8 cellular contexts compared by ENCODE assay signal in genomic region chr7:2555121-2556052, GRCh38. TPM values are rescaled to one million over a fixed set of nuclear protein-coding genes. Genes with fewer than 3 reads are reported as not detected.
A peak's percentile ranks its signal among the peaks of the same experiment; 100 is the strongest.
DNase-seq lines count a peak whose midpoint lies in the region; ATAC-seq and TF ChIP-seq lines count a peak whose summit lies in the region.

Gene BRAT1, minus strand, starts transcription at chr7:2555524. Its CDS starts 1,093 bp downstream, at chr7:2554431.

- peak; percentile 57 to 77 for TF ChIP-seq POLR2A in gastroesophageal sphincter (IDR thresholded peaks at IDR 0.05)

- H3K27me3 Mint-ChIP-seq in activated naive CD4-positive, alpha-beta T cell treated with anti-CD3 and anti-CD28 coated beads for 36 hours (ENCODE audit: low read depth), result no peaks in the 10 kb centered on the region

- no peaks in the 10 kb centered on the region for H3K9me3 Mint-ChIP-seq in activated naive CD4-positive, alpha-beta T cell treated with anti-CD3 and anti-CD28 coated beads for 36 hours

- peaks cover 29% of the 10 kb centered on the region for H3K4me1 Mint-ChIP-seq in activated naive CD4-positive, alpha-beta T cell treated with anti-CD3 and anti-CD28 coated beads for 36 hours (ENCODE audit: low read depth)

- H3K4me1 ChIP-seq in gastroesophageal sphincter, result peaks cover 0 to 65% (median 30%) of the 10 kb centered on the region in 3 donors

- WGBS in gastroesophageal sphincter (ENCODE audit: low coverage in 1 of 2), 2 donors, result no CpG with 5 or more reads among the region's 79 CpGs

- POLR2A ChIA-PET in HEK293T (lab: Yijun Ruan, JAX), result interaction anchor here (0.5 to 1.0 kb wide), 3 partner anchors 10 to 75 kb away, joined by 3 to 4 read pairs (median 3); no protein-coding TSS in a partner anchor

- H3K4me3 ChIP-seq in gastroesophageal sphincter, result peak within 1 kb of the TSS; percentile 84 to 98

- intact Hi-C loops in activated naive CD4-positive, alpha-beta T cell treated with anti-CD3 and anti-CD28 coated beads for 36 hours (cut with micrococcal nuclease), result loop anchor here (1.0 to 5.0 kb wide), 9 partner anchors 25 to 323 kb away; partner anchors contain the start of genes CHST12, GRIFIN, MAD1L1 and SNX8

- in situ Hi-C loops in SK-MEL-5 (cut with HindIII; ENCODE audit: low pct_unique_long_range_greater_than_20kb, low sequenced_read_pairs), result no loop called here

- no peaks in the 10 kb centered on the region for H3K9me3 ChIP-seq in gastroesophageal sphincter

- DNase-seq in GM04504 (ENCODE audit: low read depth) (peak; percentile 78), HEK293T (ENCODE audit: extremely low spot score) (peak; percentile 97), MV-4-11 (lab: John Stamatoyannopoulos, UW) (peak; percentile 90), SK-MEL-5 (ENCODE audit: low read depth, low spot score) (peak; percentile 96), non-pigmented ciliary epithelial cell (ENCODE audit: low read depth) (peak; percentile 75), superior temporal gyrus (ENCODE audit: extremely low spot score) (peak; percentile 88)
- peak; percentile 98 for DNase-seq in activated naive CD4-positive, alpha-beta T cell treated with anti-CD3 and anti-CD28 coated beads for 36 hours

- peak within 1 kb of the TSS; percentile 86 for H3K4me3 Mint-ChIP-seq in activated naive CD4-positive, alpha-beta T cell treated with anti-CD3 and anti-CD28 coated beads for 36 hours

- CTCF ChIA-PET in HEK293T (lab: Yijun Ruan, JAX), result interaction anchor here (0.5 to 1.0 kb wide), 5 partner anchors 17 to 153 kb away, joined by 3 read pairs; no protein-coding TSS in a partner anchor
- CTCF ChIA-PET in activated naive CD4-positive, alpha-beta T cell treated with anti-CD3 and anti-CD28 coated beads for 36 hours (lab: Charles Lee), result no interaction called here

- peak; percentile 96 for ATAC-seq in gastroesophageal sphincter

- peak within 1 kb of the TSS; percentile 93 for H3K27ac Mint-ChIP-seq in activated naive CD4-positive, alpha-beta T cell treated with anti-CD3 and anti-CD28 coated beads for 36 hours

- peaks cover 0 to 22% of the 10 kb centered on the region in 2 donors for H3K36me3 ChIP-seq in gastroesophageal sphincter

- TF ChIP-seq CTCF in gastroesophageal sphincter (IDR thresholded peaks at IDR 0.05), result peak in 2 of 4 experiments; percentile 31 to 34

- no peak for TF ChIP-seq EP300 in gastroesophageal sphincter (IDR thresholded peaks at IDR 0.05)

- peaks cover 13% of the 10 kb centered on the region for H3K36me3 Mint-ChIP-seq in activated naive CD4-positive, alpha-beta T cell treated with anti-CD3 and anti-CD28 coated beads for 36 hours (ENCODE audit: low read depth)

- peak within 1 kb of the TSS; percentile 89 to 99 (median 98) for H3K27ac ChIP-seq in gastroesophageal sphincter

- no peaks in the 10 kb centered on the region for H3K27me3 ChIP-seq in gastroesophageal sphincter

TF ChIP-seq in HEK293T, 16 proteins besides CTCF, POLR2A, EP300 and RAD21:
- peak; percentile 83; the same call in 1 of the 2 replicates for TF ChIP-seq BHLHE40 (IDR thresholded peaks at IDR 0.05; ENCODE audit: borderline replicate concordance)
- TF ChIP-seq CTBP1 (IDR thresholded peaks at IDR 0.05; ENCODE audit: borderline replicate concordance), result no peak
- TF ChIP-seq HDGF (IDR thresholded peaks at IDR 0.05; ENCODE audit: borderline replicate concordance), result no peak
- TF ChIP-seq FOXM1 (IDR thresholded peaks at IDR 0.05; ENCODE audit: borderline replicate concordance), result no peak
- TF ChIP-seq ELF4 (IDR thresholded peaks at IDR 0.05), result no peak
- no peak for TF ChIP-seq LEF1 (IDR thresholded peaks at IDR 0.05; ENCODE audit: borderline replicate concordance)
- TF ChIP-seq PKNOX1 (IDR thresholded peaks at IDR 0.05), result no peak
- TF ChIP-seq L3MBTL2 (conservative IDR thresholded peaks at IDR 0.05), result no peak
- TF ChIP-seq TARDBP (IDR thresholded peaks at IDR 0.05), result no peak
- no peak for TF ChIP-seq FOXK2 (IDR thresholded peaks at IDR 0.05)
- no peak for TF ChIP-seq ZNF384 (IDR thresholded peaks at IDR 0.05)
- TF ChIP-seq SP1 (IDR thresholded peaks at IDR 0.05), result 0 out of 2 replicates have a peak, but pooled peaks have one; percentile 36
- TF ChIP-seq NFRKB (IDR thresholded peaks at IDR 0.05), result no peak

RNA-seq across cellular contexts. Expression of gene BRAT1, which starts in this region (rescaled TPM):
- 85.7 and 87.1 TPM in 2 replicates for total RNA-seq in SK-MEL-5 (2014; rRNA removed; shearing (Covaris generic))
- polyA plus RNA-seq in SK-MEL-5 (2015; cell fraction: cytosol; rRNA removed), result 114 and 125 TPM in 2 replicates
- 380 and 422 TPM in 2 replicates for polyA plus RNA-seq in SK-MEL-5 (2015; cell fraction: nucleus; rRNA removed)
- 10 to 100 TPM; 26.8 to 27.3 TPM for total RNA-seq in activated naive CD4-positive, alpha-beta T cell treated with anti-CD3 and anti-CD28 coated beads for 36 hours
- total RNA-seq in gastroesophageal sphincter, result 10 to 100 TPM; 19.9 to 36.0 (median 32.4) TPM

Comparison
In these comparisons a context has a peak if more than half of its experiments do, and no peak if none do; other contexts are left out.
1. Peak in every context shown above with its lines: DNase-seq, ATAC-seq, H3K4me3 ChIP-seq and H3K27ac ChIP-seq.